9 cellular contexts compared by ENCODE assay signal in the genomic region with DNA sequence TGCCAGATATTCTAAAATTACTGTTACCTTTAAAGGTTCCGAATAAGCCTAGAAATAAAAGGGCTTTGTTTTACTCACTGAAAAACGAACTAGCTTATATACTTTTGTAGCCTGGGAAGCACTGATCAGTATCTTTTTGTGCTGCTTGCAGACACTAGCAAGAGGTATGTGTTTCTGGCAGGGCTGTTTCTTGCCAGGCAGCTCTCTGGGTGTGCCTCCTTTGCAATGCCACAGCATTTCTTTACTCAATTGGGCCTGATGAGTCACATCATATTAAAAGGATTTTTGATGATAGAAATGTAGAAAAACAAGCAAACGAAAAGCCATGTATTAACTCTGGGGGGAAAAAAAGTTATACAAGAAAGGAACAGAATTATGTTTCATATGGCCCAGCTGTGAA. TPM values are rescaled to one million over a fixed set of nuclear protein-coding genes. Genes with fewer than 3 reads are reported as not detected.
DNase-seq lines count a peak whose midpoint lies in the region; ATAC-seq and TF ChIP-seq lines count a peak whose summit lies in the region.
"Had no signal": no experiment of that assay in that cellular context is flagged by ENCODE, and none has a peak within 500 bp of the region (broad histone marks: within the 10 kb centered on the region; RNA-seq: fewer than 3 reads in every experiment).

No MANE protein-coding gene starts in this region.

- H3K9me3 ChIP-seq in right atrium auricular region, result no peaks in the 10 kb centered on the region
- H3K9me3 ChIP-seq in WERI-Rb-1 (ENCODE audit: severe bottlenecking), result no peaks in the 10 kb centered on the region

- H3K27ac ChIP-seq in GM23338 (ENCODE audit: low read depth) (no peak overlapping the region), VCaP (peak overlapping the region; percentile 67), skin epidermis (peak overlapping the region in 14 of 21 experiments; percentile 5 to 76 (median 30)), right atrium auricular region (no peak overlapping the region), WERI-Rb-1 (no peak overlapping the region)

- H3K27me3 Mint-ChIP-seq in GM23338 (ENCODE audit: insufficient read depth, low read depth, poor library complexity), result peaks cover 6% of the 10 kb centered on the region
- H3K27me3 Mint-ChIP-seq: IgD-negative memory B cell had no signal

- ATAC-seq in GM23338 (no peak), HG03460 (IDR thresholded peaks at IDR 0.05; ENCODE audit: unreplicated experiment) (no peak)

- H3K4me3 Mint-ChIP-seq in GM23338, result no peak overlapping the region

- H3F3A ChIP-seq in GM23338 (replicated peaks; ENCODE audit: low read depth), result no peaks in the 10 kb centered on the region

- H3K4me2 ChIP-seq in GM23338, result no peak overlapping the region

- H4K20me1 ChIP-seq in GM23338 (replicated peaks; ENCODE audit: insufficient read depth), result no peaks in the 10 kb centered on the region

- no peaks in the 10 kb centered on the region for H3K79me2 ChIP-seq in GM23338 (replicated peaks; ENCODE audit: insufficient read depth)

- no peaks in the 10 kb centered on the region; the same call in 2 of the 3 replicates for H3K9me3 Mint-ChIP-seq in GM23338
- H3K9me3 Mint-ChIP-seq: IgD-negative memory B cell had no signal

- peak; percentile 12 for DNase-seq in GM23338 (ENCODE audit: low spot score)
- peak; percentile 38 for DNase-seq in effector CD4-positive, alpha-beta T cell
- no peak for DNase-seq in NCI-H1105 treated with DMSO at 0.1 percent for 48 hours (lab: John Stamatoyannopoulos, UW)
- no peak for DNase-seq in right atrium auricular region (ENCODE audit: low spot score)
- DNase-seq in WERI-Rb-1, result no peak

- H3K36me3 ChIP-seq in GM23338 (ENCODE audit: insufficient read depth), result no peaks in the 10 kb centered on the region
- peaks cover 61% of the 10 kb centered on the region for H3K36me3 ChIP-seq in right atrium auricular region
- H3K36me3 ChIP-seq in WERI-Rb-1, result no peaks in the 10 kb centered on the region

- no peaks in the 10 kb centered on the region for H3K27me3 ChIP-seq in GM23338 (ENCODE audit: insufficient read depth)
- H3K27me3 ChIP-seq in right atrium auricular region, result no peaks in the 10 kb centered on the region
- H3K27me3 ChIP-seq in WERI-Rb-1 (ENCODE audit: insufficient read depth, low read depth, severe bottlenecking), result no peaks in the 10 kb centered on the region

- no peak overlapping the region for H3K27ac Mint-ChIP-seq in GM23338

- no peak overlapping the region for H2AFZ ChIP-seq in GM23338

- H3K4me1 ChIP-seq in GM23338 (ENCODE audit: insufficient read depth) (no peaks in the 10 kb centered on the region), right atrium auricular region (peaks cover 0 to 5% of the 10 kb centered on the region in 2 donors)

- peaks cover 15% of the 10 kb centered on the region; the same call in 2 of the 3 replicates for H3K4me1 Mint-ChIP-seq in GM23338

- TF ChIP-seq CTCF in GM23338 (conservative IDR thresholded peaks at IDR 0.05; ENCODE audit: low read depth in 2 of 2) (no peak), VCaP (conservative IDR thresholded peaks at IDR 0.05) (no peak), right atrium auricular region (IDR thresholded peaks at IDR 0.05) (no peak), WERI-Rb-1 (IDR thresholded peaks at IDR 0.05; ENCODE audit: low read depth, low read length) (no peak)

- no peak overlapping the region for H3K4me3 ChIP-seq in GM23338
- H3K4me3 ChIP-seq in skin epidermis, result no peak overlapping the region
- H3K4me3 ChIP-seq in right atrium auricular region, result no peak overlapping the region
- no peak overlapping the region for H3K4me3 ChIP-seq in WERI-Rb-1 (ENCODE audit: low read depth, low read length)

- H3K36me3 Mint-ChIP-seq in GM23338 (ENCODE audit: low read depth), result peaks cover 5% of the 10 kb centered on the region; the same call in 1 of the 3 replicates
- H3K36me3 Mint-ChIP-seq: IgD-negative memory B cell had no signal

- no peaks in the 10 kb centered on the region for H3K9me2 ChIP-seq in GM23338 (ENCODE audit: insufficient read depth)

TF ChIP-seq in GM23338, 12 proteins besides CTCF, POLR2A, EP300 and RAD21:
- TF ChIP-seq, protein P1, sequence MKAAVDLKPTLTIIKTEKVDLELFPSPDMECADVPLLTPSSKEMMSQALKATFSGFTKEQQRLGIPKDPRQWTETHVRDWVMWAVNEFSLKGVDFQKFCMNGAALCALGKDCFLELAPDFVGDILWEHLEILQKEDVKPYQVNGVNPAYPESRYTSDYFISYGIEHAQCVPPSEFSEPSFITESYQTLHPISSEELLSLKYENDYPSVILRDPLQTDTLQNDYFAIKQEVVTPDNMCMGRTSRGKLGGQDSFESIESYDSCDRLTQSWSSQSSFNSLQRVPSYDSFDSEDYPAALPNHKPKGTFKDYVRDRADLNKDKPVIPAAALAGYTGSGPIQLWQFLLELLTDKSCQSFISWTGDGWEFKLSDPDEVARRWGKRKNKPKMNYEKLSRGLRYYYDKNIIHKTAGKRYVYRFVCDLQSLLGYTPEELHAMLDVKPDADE (IDR thresholded peaks at IDR 0.05), result no peak

RNA-seq across cellular contexts. Expression of a gene that starts 35.6 kb away (rescaled TPM):
- not detected in 2 replicates for total RNA-seq in GM23338 (2014; rRNA removed; shearing (Covaris generic))
- polyA plus RNA-seq in GM23338 (2016; fragmentation: Nextera tagmentation; extraction: Ambion mirVana), result not detected in 2 replicates
- 1 to 10 TPM in 1 of 2 donors, under 1 TPM in 1; 0.26 to 1.2 TPM for total RNA-seq in right atrium auricular region

Comparison
In these comparisons a context has a peak if more than half of its experiments do, and no peak if none do; other contexts are left out.
1. DNase-seq: peak in GM23338 (single experiment) and effector CD4-positive, alpha-beta T cell (single experiment); none in NCI-H1105 treated with DMSO at 0.1 percent for 48 hours (single experiment), right atrium auricular region (single experiment) and WERI-Rb-1 (single experiment).
2. H3K27ac ChIP-seq: peak in VCaP (single experiment) and skin epidermis (14 of 21); none in GM23338 (single experiment), right atrium auricular region (0 of 2) and WERI-Rb-1 (single experiment).